15 cellular contexts compared by ENCODE assay signal in genomic region chr17:37480427-37480826, GRCh38. TPM values are rescaled to one million over a fixed set of nuclear protein-coding genes. Genes with fewer than 3 reads are reported as not detected.
DNase-seq lines count a peak whose midpoint lies in the region.
"Had no signal": no experiment of that assay in that cellular context is flagged by ENCODE, and none has a peak within 500 bp of the region (broad histone marks: within the 10 kb centered on the region; RNA-seq: fewer than 3 reads in every experiment).

No MANE protein-coding gene starts in this region.

- no peaks in the 10 kb centered on the region for H3K9me3 ChIP-seq in adipocyte (ENCODE audit: control insufficient read depth, low read length)
- no peaks in the 10 kb centered on the region for H3K9me3 ChIP-seq in trophoblast cell (ENCODE audit: insufficient read depth, low read depth, low read length)
- H3K9me3 ChIP-seq: BLaER1, Caco-2 had no signal

- H4K12ac ChIP-seq in trophoblast cell (ENCODE audit: low read depth, low read length) = no peak overlapping the region

- H3K18ac ChIP-seq in trophoblast cell (ENCODE audit: low read length) = no peak overlapping the region

- H3K27me3 ChIP-seq in adipocyte (replicated peaks; ENCODE audit: control insufficient read depth, insufficient read depth, low read length) = no peaks in the 10 kb centered on the region
- H3K27me3 ChIP-seq in trophoblast cell (ENCODE audit: insufficient read depth, low read length) = no peaks in the 10 kb centered on the region
- H3K27me3 ChIP-seq: BLaER1 had no signal

- H4K8ac ChIP-seq in trophoblast cell (ENCODE audit: low read depth, low read length) = no peak overlapping the region

- no peak overlapping the region for H3K23ac ChIP-seq in trophoblast cell (ENCODE audit: low read length)

- no peak overlapping the region for H4K91ac ChIP-seq in trophoblast cell (ENCODE audit: low read depth, low read length)

- H3K4me3 ChIP-seq in adipocyte (ENCODE audit: low read length) = no peak overlapping the region
- no peak overlapping the region for H3K4me3 ChIP-seq in trophoblast cell (ENCODE audit: low read depth, low read length)
- H3K4me3 ChIP-seq: BLaER1 had no signal

- H3K9ac ChIP-seq in adipocyte (ENCODE audit: low read length) = peak overlapping the region; percentile 21
- H3K9ac ChIP-seq in trophoblast cell (ENCODE audit: low read length) = no peak overlapping the region
- H3K9ac ChIP-seq: BLaER1 had no signal

- H2AK5ac ChIP-seq in trophoblast cell (ENCODE audit: low read length) = no peak overlapping the region

- H3K36me3 Mint-ChIP-seq in T-helper 2 cell treated with Interferon-gamma antibody and Interleukin-4, amounts not matched to agents 5 μg/mL and 100 μg/mL, for 36 hours (ENCODE audit: low read depth) = peaks cover 34% of the 10 kb centered on the region

- no peak overlapping the region for H3K4me3 Mint-ChIP-seq in T-helper 2 cell treated with Interferon-gamma antibody and Interleukin-4, amounts not matched to agents 5 μg/mL and 100 μg/mL, for 36 hours
- H3K4me3 Mint-ChIP-seq: CD8-positive, alpha-beta memory T cell had no signal

- peak overlapping the region; percentile 55 for H3K27ac Mint-ChIP-seq in T-helper 2 cell treated with Interferon-gamma antibody and Interleukin-4, amounts not matched to agents 5 μg/mL and 100 μg/mL, for 36 hours
- H3K27ac Mint-ChIP-seq: IgD-negative memory B cell had no signal

- peaks cover 4% of the 10 kb centered on the region for H3K36me3 ChIP-seq in adipocyte (ENCODE audit: control insufficient read depth, insufficient read depth, low read length, severe bottlenecking)
- H3K36me3 ChIP-seq in trophoblast cell (ENCODE audit: control insufficient read depth in 1 of 2, insufficient read depth in 2 of 2, low read length in 2 of 2) = peaks cover 0 to 5% of the 10 kb centered on the region in 2 experiments

- no peak for DNase-seq in T-helper 2 cell treated with Interferon-gamma antibody and Interleukin-4, amounts not matched to agents 5 μg/mL and 100 μg/mL, for 36 hours (ENCODE audit: low spot score)
- no peak for DNase-seq in T-helper 2 cell
- no peak for DNase-seq in adipocyte (ENCODE audit: low read depth)
- no peak for DNase-seq in trophoblast cell
- DNase-seq in retina = no peak
- DNase-seq in activated CD4-positive, CD25-positive, alpha-beta regulatory T cell (lab: John Stamatoyannopoulos, UW) = no peak
- DNase-seq in hippocampal formation (lab: John Stamatoyannopoulos, UW) = no peak
- DNase-seq: 8988T; AML-193; Caco-2; CD8-positive, alpha-beta memory T cell; DMS53; GF-D8 had no signal

- no peaks in the 10 kb centered on the region for H3K27me3 Mint-ChIP-seq in T-helper 2 cell treated with Interferon-gamma antibody and Interleukin-4, amounts not matched to agents 5 μg/mL and 100 μg/mL, for 36 hours (ENCODE audit: low read depth)
- H3K27me3 Mint-ChIP-seq: CD8-positive, alpha-beta memory T cell; IgD-negative memory B cell had no signal

- H2BK5ac ChIP-seq in trophoblast cell (ENCODE audit: low read depth, low read length, poor library complexity) = no peak overlapping the region

- H2AFZ ChIP-seq in trophoblast cell (ENCODE audit: insufficient read depth, low read length, poor library complexity) = no peak overlapping the region

- no peaks in the 10 kb centered on the region for H3K79me2 ChIP-seq in trophoblast cell (ENCODE audit: control insufficient read depth, insufficient read depth, low read length, poor library complexity)

- H3K4me2 ChIP-seq in trophoblast cell (ENCODE audit: low read length) = no peak overlapping the region
- H3K4me2 ChIP-seq: BLaER1 had no signal

- peaks cover 83% of the 10 kb centered on the region for H3K4me1 ChIP-seq in adipocyte (ENCODE audit: control insufficient read depth, insufficient read depth, low read length)
- H3K4me1 ChIP-seq in trophoblast cell (ENCODE audit: control insufficient read depth in 1 of 2, insufficient read depth in 2 of 2, low read length in 2 of 2) = peaks cover 6 to 18% of the 10 kb centered on the region in 2 experiments

- H2BK12ac ChIP-seq in trophoblast cell (ENCODE audit: low read length) = peak overlapping the region; percentile 23

- H3K27ac ChIP-seq in trophoblast cell (ENCODE audit: low read depth, low read length) = no peak overlapping the region
- H3K27ac ChIP-seq: BLaER1 had no signal

- no peak overlapping the region for H3K4ac ChIP-seq in trophoblast cell (ENCODE audit: low read depth, low read length)

- WGBS in trophoblast cell (ENCODE audit: extremely low coverage, insufficient coverage, insufficient read length) = no CpG with 5 or more reads among the region's 2 CpGs

- no peak overlapping the region for H3K14ac ChIP-seq in trophoblast cell (ENCODE audit: low read length)

- peaks cover 7% of the 10 kb centered on the region for H3K79me1 ChIP-seq in trophoblast cell (ENCODE audit: low read length)

- H3K9me3 Mint-ChIP-seq in T-helper 2 cell treated with Interferon-gamma antibody and Interleukin-4, amounts not matched to agents 5 μg/mL and 100 μg/mL, for 36 hours = no peaks in the 10 kb centered on the region
- H3K9me3 Mint-ChIP-seq: CD8-positive, alpha-beta memory T cell; IgD-negative memory B cell had no signal

- H3K4me1 Mint-ChIP-seq in T-helper 2 cell treated with Interferon-gamma antibody and Interleukin-4, amounts not matched to agents 5 μg/mL and 100 μg/mL, for 36 hours (ENCODE audit: low read depth) = peaks cover 12% of the 10 kb centered on the region
- H3K4me1 Mint-ChIP-seq: CD8-positive, alpha-beta memory T cell had no signal

- H2BK120ac ChIP-seq in trophoblast cell (ENCODE audit: insufficient read depth, low read length, poor library complexity) = no peak overlapping the region

RNA-seq across cellular contexts. Expression of gene DUSP14, which starts 9.3 kb away (rescaled TPM):
- polyA plus RNA-seq in trophoblast cell (2013) = 40.4 and 42.7 TPM in 2 replicates
